In the genomic region with DNA sequence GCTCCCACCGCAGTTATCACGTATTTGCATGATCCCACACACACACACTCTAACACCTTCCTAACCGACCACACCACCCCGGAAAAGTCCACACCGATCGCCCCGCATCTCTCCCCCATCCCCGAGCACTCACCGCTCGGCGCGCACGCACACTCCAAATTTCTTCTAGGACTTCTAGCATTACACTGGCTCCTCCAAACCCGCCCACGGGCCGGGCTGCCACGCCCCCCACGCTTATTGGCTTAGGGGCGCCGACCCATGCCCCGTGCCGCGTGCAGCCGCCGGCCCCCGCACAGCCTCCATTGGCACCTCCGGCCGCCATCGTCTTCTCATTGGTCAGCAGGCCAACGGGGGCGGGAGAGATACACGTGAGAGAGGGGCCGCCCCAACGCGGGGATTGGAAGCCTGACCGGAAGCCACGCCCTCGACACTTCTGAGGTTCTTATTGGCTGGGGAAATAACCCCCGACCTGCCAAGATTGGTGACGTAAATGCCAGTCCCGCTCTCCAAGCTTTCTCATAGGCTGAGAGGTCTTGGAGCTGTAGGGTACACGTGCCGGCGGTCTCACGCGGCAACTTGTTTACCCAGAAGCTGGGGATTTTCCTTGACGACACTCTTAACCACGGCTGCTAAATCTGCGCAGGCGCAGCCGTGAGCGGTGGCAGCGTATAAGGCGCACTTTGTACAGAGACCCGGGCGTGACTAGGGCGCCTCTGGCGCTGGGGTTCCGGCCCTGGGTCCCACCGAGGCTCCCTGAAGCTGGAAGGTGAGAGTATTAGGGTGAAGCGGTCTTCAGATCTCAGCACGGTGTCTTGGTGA, we compare ENCODE assay signal across 1 cellular context.
TF ChIP-seq lines count a peak whose summit lies in the region.

No MANE protein-coding gene starts in this region.

TF ChIP-seq in GM23338, 12 proteins besides CTCF, POLR2A, EP300 and RAD21:
- TF ChIP-seq CREB1 (CRISPR knock-in tag; IDR thresholded peaks at IDR 0.05; ENCODE audit: low read depth) (peak; percentile 89), STAT1 (IDR thresholded peaks at IDR 0.05; ENCODE audit: unreplicated experiment) (no peak), POLR2AphosphoS5 (IDR thresholded peaks at IDR 0.05; ENCODE audit: low read depth) (peak; percentile 75)
